24 cellular contexts compared by ENCODE assay signal in the genomic region with DNA sequence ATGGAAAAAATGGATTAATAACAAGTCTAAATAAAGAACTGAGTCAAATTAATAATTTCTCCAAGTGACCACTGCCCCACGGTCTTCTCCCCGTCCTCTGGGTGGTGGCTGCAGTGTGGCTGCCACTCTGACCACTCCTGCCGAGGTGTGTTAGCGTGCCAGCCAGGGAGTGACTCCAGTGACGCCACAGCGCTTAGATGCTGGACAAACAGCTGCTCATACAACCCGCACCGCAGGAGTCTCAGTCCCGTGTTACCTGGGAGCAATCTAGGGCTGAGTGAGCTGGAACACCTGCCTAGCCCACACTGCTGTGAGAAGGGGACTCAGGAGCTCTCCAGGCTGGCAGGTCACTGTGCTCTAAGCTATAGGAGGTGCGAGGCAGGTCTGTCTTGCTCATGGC. TPM values are rescaled to one million over a fixed set of nuclear protein-coding genes. Genes with fewer than 3 reads are reported as not detected.
DNase-seq lines count a peak whose midpoint lies in the region; ATAC-seq, FAIRE-seq and TF ChIP-seq lines count a peak whose summit lies in the region.
"Had no signal": no experiment of that assay in that cellular context is flagged by ENCODE, and none has a peak within 500 bp of the region (broad histone marks: within the 10 kb centered on the region; RNA-seq: fewer than 3 reads in every experiment).

No MANE protein-coding gene starts in this region.

- H3K4me1 ChIP-seq in H9 (ENCODE audit: insufficient read depth, low read length) (peaks cover 2% of the 10 kb centered on the region; the same call in 1 of the 2 replicates), pancreas (peaks cover 1 to 4% (median 4%) of the 10 kb centered on the region in 3 donors)

- no peaks in the 10 kb centered on the region for H3K79me1 ChIP-seq in H9 (ENCODE audit: insufficient read depth, low read depth, low read length, poor library complexity, severe bottlenecking)

- H2AK5ac ChIP-seq in H9 (ENCODE audit: insufficient read length, low read length), result no peak overlapping the region

- no peaks in the 10 kb centered on the region for H3K27me3 ChIP-seq in H9 (ENCODE audit: insufficient read depth, low read length)
- H3K27me3 ChIP-seq in pancreas, result no peaks in the 10 kb centered on the region
- H3K27me3 ChIP-seq in MG63, result no peaks in the 10 kb centered on the region
- H3K27me3 ChIP-seq: BLaER1 treated with 17β-estradiol and CSF1 and Interleukin-3, amounts not matched to agents 10 nM and 100 nM had no signal

- FAIRE-seq in pancreas (lab: Jason Lieb, UNC), result no peak
- FAIRE-seq: D721Med, HTR-8/SVneo had no signal

- no peak overlapping the region for H2BK20ac ChIP-seq in H9 (ENCODE audit: low read depth, low read length, poor library complexity, severe bottlenecking)

- H2BK15ac ChIP-seq in H9 (ENCODE audit: low read depth, low read length), result no peak overlapping the region

- no peak overlapping the region for H4K5ac ChIP-seq in H9 (ENCODE audit: insufficient read length, low read depth, low read length)

- H3K27ac ChIP-seq in H9 (ENCODE audit: insufficient read length, low read depth, low read length) (no peak overlapping the region), pancreas (no peak overlapping the region), RWPE1 (no peak overlapping the region)
- H3K27ac ChIP-seq: BLaER1 treated with 17β-estradiol and CSF1 and Interleukin-3, amounts not matched to agents 10 nM and 100 nM had no signal

- intact Hi-C loops in pancreas (cut with DNase I), result no loop called here

- no peak overlapping the region for H2BK5ac ChIP-seq in H9 (ENCODE audit: insufficient read length, low read length)

- peak overlapping the region in 2 of 3 experiments; percentile 52 to 82; a peak in 3 of 7 replicates for H3K27ac Mint-ChIP-seq in H9
- H3K27ac Mint-ChIP-seq: CD8-positive, alpha-beta T cell; T-cell had no signal

- no peak overlapping the region for H3K23ac ChIP-seq in H9 (ENCODE audit: insufficient read length, low read depth, low read length)

- no peak overlapping the region for H3K4ac ChIP-seq in H9 (ENCODE audit: low read depth, low read length)

- H4K20me1 ChIP-seq in H9 (ENCODE audit: control insufficient read depth, insufficient read depth, insufficient read length), result no peaks in the 10 kb centered on the region

- H3K4me3 ChIP-seq in pancreas (no peak overlapping the region), MG63 (no peak overlapping the region)
- H3K4me3 ChIP-seq: BLaER1 treated with 17β-estradiol and CSF1 and Interleukin-3, amounts not matched to agents 10 nM and 100 nM had no signal

- H3K4me1 Mint-ChIP-seq in H9, result peaks cover 2 to 4% of the 10 kb centered on the region in 2 experiments; a peak in 2 of 4 replicates

- ATAC-seq in pancreas (peak in 3 of 4 donors; percentile 27 to 74 (median 66)), HG02852 (IDR thresholded peaks at IDR 0.05; ENCODE audit: unreplicated experiment) (no peak)
- ATAC-seq: CD8-positive, alpha-beta T cell; SK-N-SH treated with all-trans-retinoic acid at 6 μM for 48 hours; T-cell had no signal

- no peak overlapping the region for H3K4me2 ChIP-seq in H9 (ENCODE audit: insufficient read depth, insufficient read length, low read length)
- H3K4me2 ChIP-seq: BLaER1 treated with 17β-estradiol and CSF1 and Interleukin-3, amounts not matched to agents 10 nM and 100 nM had no signal

- no peak overlapping the region for H4K8ac ChIP-seq in H9 (replicated peaks; ENCODE audit: insufficient read length, low read depth, low read length)

- no peak overlapping the region for H2BK120ac ChIP-seq in H9 (ENCODE audit: low read depth, low read length, poor library complexity, severe bottlenecking)

- H3K9me3 ChIP-seq in H9 (ENCODE audit: control insufficient read depth, low read depth, low read length) (no peaks in the 10 kb centered on the region), pancreas (no peaks in the 10 kb centered on the region), MG63 (peaks cover 22% of the 10 kb centered on the region)

- H3K36me3 ChIP-seq in pancreas (peaks cover 1 to 21% (median 3%) of the 10 kb centered on the region in 3 donors), MG63 (peaks cover 95% of the 10 kb centered on the region)

- no peak overlapping the region for H3K4me3 Mint-ChIP-seq in H9
- H3K4me3 Mint-ChIP-seq: CD8-positive, alpha-beta T cell; T-cell had no signal

- no peak overlapping the region for H3K18ac ChIP-seq in H9 (ENCODE audit: insufficient read length, low read depth, low read length)

- H3T11ph ChIP-seq in H9 (ENCODE audit: low read length), result no peak overlapping the region

- CTCF ChIA-PET in RWPE1 (lab: Yijun Ruan, JAX), result interaction anchor here (0.7 to 2.3 kb wide), 2 partner anchors 12 to 273 kb away, joined by 3 to 8 read pairs; no protein-coding TSS in a partner anchor

- WGBS in H9 (ENCODE audit: extremely low coverage, insufficient read length, low lambda C conversion rate), result no CpG with 5 or more reads among the region's 10 CpGs
- WGBS in pancreas, 2 donors, result 67 to 70% methylated on average over 10 of the region's 10 CpGs

- H3K9me3 Mint-ChIP-seq in H9, result peaks cover 0 to 11% of the 10 kb centered on the region in 2 experiments; a peak in 4 of 5 replicates

- H2AFZ ChIP-seq in H9 (ENCODE audit: low read length), result no peak overlapping the region

- TF ChIP-seq CTCF in H9 (conservative IDR thresholded peaks at IDR 0.05) (no peak), pancreas (IDR thresholded peaks at IDR 0.05) (no peak), RWPE1 (conservative IDR thresholded peaks at IDR 0.05; ENCODE audit: low read depth) (no peak)

- peaks cover 46 to 65% (median 59%) of the 10 kb centered on the region in 3 experiments for H3K36me3 Mint-ChIP-seq in H9 (ENCODE audit: insufficient read depth in 1 of 3, low read depth in 3 of 3)

- no peak overlapping the region for H2BK12ac ChIP-seq in H9 (ENCODE audit: insufficient read length, low read depth, low read length)

- H3K23me2 ChIP-seq in H9 (ENCODE audit: insufficient read length, low read depth, low read length, poor library complexity, severe bottlenecking), result no peaks in the 10 kb centered on the region

- DNase-seq in H9, result no peak
- peak; percentile 52 for DNase-seq in NCI-H1417 treated with DMSO at 0.1 percent for 48 hours (lab: John Stamatoyannopoulos, UW)
- DNase-seq in NCI-H748 (lab: John Stamatoyannopoulos, UW; ENCODE audit: unreplicated experiment), result peak; percentile 93
- DNase-seq in pancreas, result peak in 1 of 6 donors; percentile 37
- no peak for DNase-seq in DMS114 treated with DMSO at 0.1 percent for 48 hours (lab: John Stamatoyannopoulos, UW; ENCODE audit: unreplicated experiment)
- no peak for DNase-seq in MG63
- DNase-seq in RWPE1 (ENCODE audit: low spot score), result no peak
- DNase-seq: CD8-positive, alpha-beta T cell; DMS79; HCEC 1CT; IMR-90; NCI-H1105; NCI-H2107; NCI-H524 treated with DMSO at 0.1 percent for 48 hours; OCI-M1; RPMI8226; SIG-M5; T-cell; T-helper 9 cell had no signal

- H3K9ac ChIP-seq in H9 (ENCODE audit: extremely low read depth, insufficient read length, low read length), result no peak overlapping the region
- H3K9ac ChIP-seq: BLaER1 treated with 17β-estradiol and CSF1 and Interleukin-3, amounts not matched to agents 10 nM and 100 nM had no signal

- H3K27me3 Mint-ChIP-seq in H9 (ENCODE audit: low read depth), result no peaks in the 10 kb centered on the region
- H3K27me3 Mint-ChIP-seq: T-cell had no signal

- no peak overlapping the region for H3K56ac ChIP-seq in H9 (ENCODE audit: insufficient read length, low read depth, low read length)

- no peak overlapping the region for H3K14ac ChIP-seq in H9 (ENCODE audit: insufficient read depth, low read length)

- POLR2A ChIA-PET in RWPE1 (lab: Yijun Ruan, JAX; ENCODE audit: low non-redundant PET), result no interaction called here

- no peaks in the 10 kb centered on the region; the same call in none of the 2 replicates for H3K79me2 ChIP-seq in H9 (ENCODE audit: insufficient read depth, low read length)

- no peak overlapping the region for H4K91ac ChIP-seq in H9 (ENCODE audit: insufficient read length, low read depth, low read length)

RNA-seq across cellular contexts. Expression of gene MAPK9, which starts 10.2 kb away (rescaled TPM):
- total RNA-seq in H9 (2021), result 38.6 and 39.7 TPM in 2 replicates
- 10 to 100 TPM; 25.9 to 40.3 (median 30.6) TPM for total RNA-seq in pancreas
- polyA plus RNA-seq in pancreas, result 10 to 100 TPM; 10.7 to 18.6 TPM
- total RNA-seq in MG63 (2014; rRNA removed; shearing (Covaris generic); ENCODE audit: low replicate concordance), result 97.3 and 98.2 TPM in 2 replicates

Comparison
In these comparisons a context has a peak if more than half of its experiments do, and no peak if none do; other contexts are left out.
1. DNase-seq: peak in NCI-H1417 treated with DMSO at 0.1 percent for 48 hours (single experiment) and NCI-H748 (single experiment); none in H9 (single experiment), DMS114 treated with DMSO at 0.1 percent for 48 hours (single experiment), MG63 (single experiment) and RWPE1 (single experiment).